26 cellular contexts compared by ENCODE assay signal in the genomic region with DNA sequence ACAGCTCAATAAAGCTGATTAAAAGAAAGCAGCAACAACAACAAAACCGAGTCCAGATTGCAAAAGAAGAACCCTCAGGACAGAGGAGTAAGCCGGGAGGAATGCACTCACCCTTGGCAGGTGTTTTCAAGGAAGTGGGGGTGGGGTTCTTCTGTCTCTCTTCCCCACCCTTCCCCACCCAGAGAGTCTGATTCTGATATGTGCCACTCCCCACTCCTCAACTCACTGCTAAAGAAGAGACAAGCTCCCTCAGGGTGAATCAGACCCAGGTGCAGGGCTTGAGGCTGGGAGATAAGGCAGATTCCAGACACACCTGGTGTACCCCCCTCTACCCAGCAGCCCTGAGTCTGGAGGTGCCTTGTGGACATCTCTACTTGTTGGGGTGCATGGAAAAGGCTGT. TPM values are rescaled to one million over a fixed set of nuclear protein-coding genes. Genes with fewer than 3 reads are reported as not detected.
DNase-seq lines count a peak whose midpoint lies in the region; ATAC-seq, FAIRE-seq and TF ChIP-seq lines count a peak whose summit lies in the region.
"Had no signal": no experiment of that assay in that cellular context is flagged by ENCODE, and none has a peak within 500 bp of the region (broad histone marks: within the 10 kb centered on the region; RNA-seq: fewer than 3 reads in every experiment).

No MANE protein-coding gene starts in this region.

- DNase-seq in MM.1S (no peak), bronchial epithelial cell (ENCODE audit: low read depth) (peak; percentile 84), left colon (no peak), upper lobe of right lung (no peak), hippocampal formation (lab: John Stamatoyannopoulos, UW) (no peak), NCI-H1417 (lab: John Stamatoyannopoulos, UW) (no peak)
- no peak for DNase-seq in activated CD4-positive, alpha-beta T cell treated with anti-CD3 and anti-CD28 coated beads, Interleukin-2, amount 50 U/mL, for 48 hours
- DNase-seq: activated CD8-positive, alpha-beta memory T cell treated with anti-CD3 and anti-CD28 coated beads, Interleukin-2, amount 50 U/mL, for 48 hours; activated naive CD4-positive, alpha-beta T cell treated with anti-CD3 and anti-CD28 coated beads for 36 hours; amniotic stem cell; brain microvascular endothelial cell; glutamatergic neuron; IMR-90; NCI-H1048; NCI-H1694; NCI-H524 treated with DMSO at 0.1 percent for 48 hours; NK-92 treated with Interleukin-12 subunit alpha and Interleukin-12 subunit beta, amount 100 ng/mL, for 24 hours; SHP77 treated with DMSO at 0.1 percent for 48 hours; stimulated activated CD4-positive, alpha-beta T cell treated with anti-CD3 and anti-CD28 coated beads, Interleukin-4, amount 100 ng/mL, for 24 hours; T-helper 2 cell; tibial artery had no signal

- no peaks in the 10 kb centered on the region for H3F3A ChIP-seq in MM.1S (ENCODE audit: insufficient read depth, low read length)

- H3K4me1 ChIP-seq in MM.1S (ENCODE audit: low read length), result peaks cover 3% of the 10 kb centered on the region; the same call in 1 of the 2 replicates
- no peaks in the 10 kb centered on the region for H3K4me1 ChIP-seq in upper lobe of right lung
- H3K4me1 ChIP-seq: BLaER1 treated with 17β-estradiol and CSF1 and Interleukin-3, amounts not matched to agents 10 nM and 100 nM; HAP-1; tibial artery had no signal

- TF ChIP-seq CTCF in MM.1S (IDR thresholded peaks at IDR 0.05; ENCODE audit: low read length), result no peak
- no peak for TF ChIP-seq CTCF in bronchial epithelial cell (IDR thresholded peaks at IDR 0.05; ENCODE audit: insufficient read depth, low read length, severe bottlenecking)
- no peak for TF ChIP-seq CTCF in upper lobe of right lung (IDR thresholded peaks at IDR 0.05)

- H4K20me1 ChIP-seq in MM.1S (ENCODE audit: insufficient read depth, low read length), result no peaks in the 10 kb centered on the region
- H4K20me1 ChIP-seq: BLaER1 treated with 17β-estradiol and CSF1 and Interleukin-3, amounts not matched to agents 10 nM and 100 nM had no signal

- H3K9ac ChIP-seq in MM.1S (ENCODE audit: low read length), result no peak overlapping the region
- H3K9ac ChIP-seq: BLaER1 treated with 17β-estradiol and CSF1 and Interleukin-3, amounts not matched to agents 10 nM and 100 nM had no signal

- H3K9me3 ChIP-seq in MM.1S (replicated peaks; ENCODE audit: insufficient read depth, low read length) (no peaks in the 10 kb centered on the region), upper lobe of right lung (no peaks in the 10 kb centered on the region)
- H3K9me3 ChIP-seq: BLaER1 treated with 17β-estradiol and CSF1 and Interleukin-3, amounts not matched to agents 10 nM and 100 nM; HAP-1; tibial artery had no signal

- no peak for FAIRE-seq in bronchial epithelial cell (lab: Jason Lieb, UNC)
- FAIRE-seq: GM12892, islet of Langerhans had no signal

- no peaks in the 10 kb centered on the region for H3K79me2 ChIP-seq in MM.1S (ENCODE audit: low read length)

- H3K4me3 ChIP-seq in MM.1S (ENCODE audit: low read length) (no peak overlapping the region), bronchial epithelial cell (ENCODE audit: low read depth, low read length) (no peak overlapping the region), upper lobe of right lung (no peak overlapping the region)
- H3K4me3 ChIP-seq: BLaER1 treated with 17β-estradiol and CSF1 and Interleukin-3, amounts not matched to agents 10 nM and 100 nM; HAP-1; tibial artery had no signal

- no peak overlapping the region for H3K4me2 ChIP-seq in MM.1S (ENCODE audit: low read depth, low read length)
- H3K4me2 ChIP-seq: BLaER1 treated with 17β-estradiol and CSF1 and Interleukin-3, amounts not matched to agents 10 nM and 100 nM had no signal

- H3K27me3 ChIP-seq in MM.1S (replicated peaks; ENCODE audit: insufficient read depth, low read length) (no peaks in the 10 kb centered on the region), bronchial epithelial cell (ENCODE audit: control insufficient read depth, insufficient read depth, low read length) (peaks cover 18% of the 10 kb centered on the region), upper lobe of right lung (peaks cover 22% of the 10 kb centered on the region)
- H3K27me3 ChIP-seq: BLaER1 treated with 17β-estradiol and CSF1 and Interleukin-3, amounts not matched to agents 10 nM and 100 nM had no signal

- 0 out of 2 replicates have a peak overlapping the region, but pooled peaks have one; percentile 19 for H2AFZ ChIP-seq in MM.1S (ENCODE audit: low read length)

- no peaks in the 10 kb centered on the region for H3K9me2 ChIP-seq in MM.1S (replicated peaks; ENCODE audit: insufficient read depth, low read length)

- intact Hi-C loops in left colon (cut with DNase I, micrococcal nuclease) (no loop called here), upper lobe of right lung (cut with DNase I) (no loop called here)

- H3K36me3 ChIP-seq in MM.1S (replicated peaks; ENCODE audit: insufficient read depth, low read length) (no peaks in the 10 kb centered on the region), bronchial epithelial cell (ENCODE audit: control insufficient read depth, insufficient read depth, low read length) (no peaks in the 10 kb centered on the region), upper lobe of right lung (no peaks in the 10 kb centered on the region)
- H3K36me3 ChIP-seq: BLaER1 treated with 17β-estradiol and CSF1 and Interleukin-3, amounts not matched to agents 10 nM and 100 nM; brain microvascular endothelial cell; HAP-1; tibial artery had no signal

- H3K27ac ChIP-seq in MM.1S (ENCODE audit: low read length) (no peak overlapping the region), upper lobe of right lung (no peak overlapping the region)
- H3K27ac ChIP-seq: BLaER1 treated with 17β-estradiol and CSF1 and Interleukin-3, amounts not matched to agents 10 nM and 100 nM; brain microvascular endothelial cell; tibial artery had no signal

- ATAC-seq in left colon (peak; percentile 81), upper lobe of right lung (peak; percentile 58)
- ATAC-seq: natural killer cell treated with Interleukin-12 subunit alpha and Interleukin-12 subunit beta and Interleukin-15 and Interleukin-18, amount 100 ng/mL, for 72 hours had no signal

RNA-seq across cellular contexts. Expression of a gene that starts 38.4 kb away (rescaled TPM):
- total RNA-seq in bronchial epithelial cell (3.4 and 6.1 TPM in 2 replicates), left colon (10 to 100 TPM; 19.9 to 24.5 TPM), upper lobe of right lung (45.4 TPM)
